19 cellular contexts compared by ENCODE assay signal in genomic region chr9:137753192-137753765, GRCh38.
DNase-seq lines count a peak whose midpoint lies in the region; ATAC-seq and TF ChIP-seq lines count a peak whose summit lies in the region.
"Had no signal": no experiment of that assay in that cellular context is flagged by ENCODE, and none has a peak within 500 bp of the region (broad histone marks: within the 10 kb centered on the region; RNA-seq: fewer than 3 reads in every experiment).

No MANE protein-coding gene starts in this region.

- peak overlapping the region; percentile 45 for H3K27ac Mint-ChIP-seq in activated naive CD4-positive, alpha-beta T cell treated with anti-CD3 and anti-CD28 coated beads, Interleukin-2, amount 10 ng/mL, durations not matched to agents 7 days and 5 days
- peak overlapping the region in 1 of 2 donors; percentile 55 for H3K27ac Mint-ChIP-seq in activated naive CD4-positive, alpha-beta T cell treated with anti-CD3 and anti-CD28 coated beads, Interleukin-2, amount 50 U/mL, for 72 hours
- H3K27ac Mint-ChIP-seq in osteocyte (ENCODE audit: unreplicated experiment): peak overlapping the region; percentile 52
- no peak overlapping the region for H3K27ac Mint-ChIP-seq in activated CD4-positive, alpha-beta T cell treated with anti-CD3 and anti-CD28 coated beads, Interleukin-2, amount 10 ng/mL, durations not matched to agents 7 days and 5 days

- H3K36me3 Mint-ChIP-seq in activated naive CD4-positive, alpha-beta T cell treated with anti-CD3 and anti-CD28 coated beads, Interleukin-2, amount 10 ng/mL, durations not matched to agents 7 days and 5 days: peaks cover 74% of the 10 kb centered on the region
- peaks cover 45 to 62% of the 10 kb centered on the region in 2 donors for H3K36me3 Mint-ChIP-seq in activated naive CD4-positive, alpha-beta T cell treated with anti-CD3 and anti-CD28 coated beads, Interleukin-2, amount 50 U/mL, for 72 hours
- H3K36me3 Mint-ChIP-seq in osteocyte (ENCODE audit: unreplicated experiment): peaks cover 50% of the 10 kb centered on the region
- H3K36me3 Mint-ChIP-seq in activated CD4-positive, alpha-beta T cell treated with anti-CD3 and anti-CD28 coated beads, Interleukin-2, amount 10 ng/mL, durations not matched to agents 7 days and 5 days (ENCODE audit: low read depth): peaks cover 67% of the 10 kb centered on the region

- POLR2A ChIA-PET in activated CD4-positive, alpha-beta T cell treated with anti-CD3 and anti-CD28 coated beads, Interleukin-2, amount 10 ng/mL, durations not matched to agents 7 days and 5 days (lab: Charles Lee): no interaction called here

- no peak overlapping the region for H3K4me3 Mint-ChIP-seq in activated naive CD4-positive, alpha-beta T cell treated with anti-CD3 and anti-CD28 coated beads, Interleukin-2, amount 10 ng/mL, durations not matched to agents 7 days and 5 days
- no peak overlapping the region for H3K4me3 Mint-ChIP-seq in osteocyte (ENCODE audit: unreplicated experiment)
- no peak overlapping the region for H3K4me3 Mint-ChIP-seq in activated CD4-positive, alpha-beta T cell treated with anti-CD3 and anti-CD28 coated beads, Interleukin-2, amount 10 ng/mL, durations not matched to agents 7 days and 5 days
- H3K4me3 Mint-ChIP-seq: CD14-positive monocyte, GM23338 had no signal

- no peak for ATAC-seq in activated naive CD4-positive, alpha-beta T cell treated with anti-CD3 and anti-CD28 coated beads, Interleukin-2, amount 50 U/mL, for 72 hours
- ATAC-seq: GM23338, HCT116 had no signal

- CTCF ChIA-PET in activated naive CD4-positive, alpha-beta T cell treated with anti-CD3 and anti-CD28 coated beads, Interleukin-2, amount 10 ng/mL, durations not matched to agents 7 days and 5 days (lab: Charles Lee): no interaction called here
- CTCF ChIA-PET in activated CD4-positive, alpha-beta T cell treated with anti-CD3 and anti-CD28 coated beads, Interleukin-2, amount 10 ng/mL, durations not matched to agents 7 days and 5 days (lab: Charles Lee): interaction anchor here (0.6 kb wide), 2 partner anchors 13 to 39 kb away, joined by 3 read pairs; no protein-coding TSS in a partner anchor

- DNase-seq in activated naive CD4-positive, alpha-beta T cell treated with anti-CD3 and anti-CD28 coated beads, Interleukin-2, amount 10 ng/mL, durations not matched to agents 7 days and 5 days: no peak
- no peak for DNase-seq in activated naive CD4-positive, alpha-beta T cell treated with anti-CD3 and anti-CD28 coated beads, Interleukin-2, amount 50 U/mL, for 72 hours (ENCODE audit: low spot score in 2 of 2)
- DNase-seq in left kidney (ENCODE audit: low read depth, low spot score): peak; percentile 35
- DNase-seq in osteocyte (ENCODE audit: extremely low spot score, unreplicated experiment): no peak
- no peak for DNase-seq in GOT3 (lab: John Stamatoyannopoulos, UW)
- DNase-seq in NCI-H1417 treated with DMSO at 0.1 percent for 48 hours (lab: John Stamatoyannopoulos, UW): no peak
- DNase-seq in activated CD4-positive, alpha-beta T cell treated with anti-CD3 and anti-CD28 coated beads, Interleukin-2, amount 10 ng/mL, durations not matched to agents 7 days and 5 days: no peak
- DNase-seq: KBM-7; NCI-H1092; NCI-H146; NCI-H2029; NCI-H2227 treated with DMSO at 0.1 percent for 48 hours; NCI-H510A treated with DMSO at 0.1 percent for 48 hours; NCI-H774; NK-92 treated with Interleukin-12 subunit alpha and Interleukin-12 subunit beta, amount 100 ng/mL, for 24 hours; SIG-M5 had no signal

- TF ChIP-seq CTCF in osteocyte (IDR thresholded peaks at IDR 0.05): no peak

- H3K27me3 Mint-ChIP-seq in activated naive CD4-positive, alpha-beta T cell treated with anti-CD3 and anti-CD28 coated beads, Interleukin-2, amount 10 ng/mL, durations not matched to agents 7 days and 5 days: no peaks in the 10 kb centered on the region
- H3K27me3 Mint-ChIP-seq in osteocyte (ENCODE audit: unreplicated experiment): no peaks in the 10 kb centered on the region
- no peaks in the 10 kb centered on the region for H3K27me3 Mint-ChIP-seq in activated CD4-positive, alpha-beta T cell treated with anti-CD3 and anti-CD28 coated beads, Interleukin-2, amount 10 ng/mL, durations not matched to agents 7 days and 5 days

- H3K9me3 Mint-ChIP-seq in activated naive CD4-positive, alpha-beta T cell treated with anti-CD3 and anti-CD28 coated beads, Interleukin-2, amount 10 ng/mL, durations not matched to agents 7 days and 5 days: peaks cover 10% of the 10 kb centered on the region
- peaks cover 0 to 5% of the 10 kb centered on the region in 2 donors for H3K9me3 Mint-ChIP-seq in activated naive CD4-positive, alpha-beta T cell treated with anti-CD3 and anti-CD28 coated beads, Interleukin-2, amount 50 U/mL, for 72 hours
- H3K9me3 Mint-ChIP-seq in osteocyte (ENCODE audit: unreplicated experiment): peaks cover 8% of the 10 kb centered on the region
- peaks cover 20% of the 10 kb centered on the region for H3K9me3 Mint-ChIP-seq in activated CD4-positive, alpha-beta T cell treated with anti-CD3 and anti-CD28 coated beads, Interleukin-2, amount 10 ng/mL, durations not matched to agents 7 days and 5 days
- H3K9me3 Mint-ChIP-seq: GM23338 had no signal

- H3K4me1 Mint-ChIP-seq in activated naive CD4-positive, alpha-beta T cell treated with anti-CD3 and anti-CD28 coated beads, Interleukin-2, amount 10 ng/mL, durations not matched to agents 7 days and 5 days: peaks cover 21% of the 10 kb centered on the region
- H3K4me1 Mint-ChIP-seq in osteocyte (ENCODE audit: unreplicated experiment): peaks cover 14% of the 10 kb centered on the region
- H3K4me1 Mint-ChIP-seq in activated CD4-positive, alpha-beta T cell treated with anti-CD3 and anti-CD28 coated beads, Interleukin-2, amount 10 ng/mL, durations not matched to agents 7 days and 5 days: peaks cover 21% of the 10 kb centered on the region
- H3K4me1 Mint-ChIP-seq: CD14-positive monocyte had no signal
